1 cellular context compared by ENCODE assay signal in the genomic region with DNA sequence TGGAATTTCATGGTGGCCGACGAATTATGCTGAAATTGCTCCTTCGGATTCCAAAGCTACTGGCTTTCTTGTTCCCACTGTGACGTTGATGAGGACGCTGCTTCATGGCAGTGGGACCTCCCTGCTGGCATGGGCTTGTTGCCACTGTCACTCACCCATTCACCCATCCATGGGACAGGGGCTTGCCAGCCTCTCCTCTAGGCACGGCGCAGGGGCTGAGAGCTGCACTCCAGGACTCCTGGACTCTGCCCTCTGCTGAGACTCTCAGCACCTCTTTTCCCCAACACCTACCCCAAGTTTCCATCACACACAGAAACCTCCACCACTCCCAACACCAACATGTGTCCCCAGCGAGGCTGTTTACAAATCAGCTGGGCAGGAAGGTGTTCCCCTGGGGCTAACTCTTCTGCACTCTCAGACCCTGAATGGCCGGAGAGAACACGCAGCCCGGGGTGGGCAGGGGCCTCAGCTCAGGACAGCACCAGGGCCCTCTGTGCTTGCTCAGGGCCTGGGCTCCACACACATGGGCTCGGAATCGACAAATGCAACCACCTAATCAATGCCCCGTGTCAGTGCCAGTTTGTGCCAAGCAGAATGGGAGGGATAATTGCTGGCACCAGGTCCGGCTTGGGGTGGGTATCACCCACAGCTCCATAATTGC.
TF ChIP-seq lines count a peak whose summit lies in the region.

No MANE protein-coding gene starts in this region.

TF ChIP-seq in GM12891, 5 proteins besides CTCF, POLR2A, EP300 and RAD21 (continued from another document):
- TF ChIP-seq POU2F2 (IDR thresholded peaks at IDR 0.05; ENCODE audit: low read depth, low read length) = no peak
